Comparison of ENCODE assay signal across 19 cellular contexts in the genomic region with DNA sequence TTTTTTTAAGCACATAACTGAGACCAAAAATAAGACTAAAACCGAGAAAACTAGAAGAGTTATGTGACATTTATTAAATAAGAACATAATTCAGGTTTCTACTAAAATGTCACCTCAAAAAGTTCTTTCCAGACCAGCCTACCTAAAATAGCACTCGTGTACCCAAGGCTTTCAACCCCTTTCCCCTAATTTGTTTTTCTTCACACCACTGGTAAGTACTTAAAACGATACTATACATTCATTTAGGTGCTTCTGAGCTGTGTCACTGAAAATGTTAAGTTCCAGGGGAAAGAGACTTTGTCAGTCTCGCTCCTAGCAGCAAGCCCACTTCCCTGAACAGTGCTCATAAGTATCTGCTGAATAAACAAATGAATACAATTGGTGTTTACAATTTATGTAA. TPM values are rescaled to one million over a fixed set of nuclear protein-coding genes. Genes with fewer than 3 reads are reported as not detected.
DNase-seq lines count a peak whose midpoint lies in the region; ATAC-seq lines count a peak whose summit lies in the region.
"Had no signal": no experiment of that assay in that cellular context is flagged by ENCODE, and none has a peak within 500 bp of the region (broad histone marks: within the 10 kb centered on the region; RNA-seq: fewer than 3 reads in every experiment).

No MANE protein-coding gene starts in this region.

- H4K5ac ChIP-seq in mesendoderm (ENCODE audit: low read length) = no peak overlapping the region

- ATAC-seq in GM21529 (IDR thresholded peaks at IDR 0.05; ENCODE audit: unreplicated experiment) = peak; percentile 62
- ATAC-seq: lower lobe of right lung; naive thymus-derived CD4-positive, alpha-beta T cell had no signal

- no CpG with 5 or more reads among the region's 4 CpGs for WGBS in mesendoderm (ENCODE audit: extremely low coverage, insufficient coverage, low lambda C conversion rate)

- H2AK5ac ChIP-seq in mesendoderm (ENCODE audit: low read length) = no peak overlapping the region

- H3K56ac ChIP-seq in mesendoderm (ENCODE audit: low read length) = no peak overlapping the region

- no peaks in the 10 kb centered on the region for H3K9me3 Mint-ChIP-seq in activated T-helper 2 cell treated with anti-CD3 and anti-CD28 coated beads, Interferon-gamma antibody, Interleukin-2, Interleukin-4, amounts not matched to agents 10 μg/mL and 5 μg/mL and 100 μg/mL, durations not matched to agents 14 hours and 24 hours and 36 hours
- H3K9me3 Mint-ChIP-seq: naive thymus-derived CD4-positive, alpha-beta T cell had no signal

- H3K23ac ChIP-seq in mesendoderm (ENCODE audit: low read length) = no peak overlapping the region

- peaks cover 13% of the 10 kb centered on the region for H3K4me1 Mint-ChIP-seq in activated T-helper 2 cell treated with anti-CD3 and anti-CD28 coated beads, Interferon-gamma antibody, Interleukin-2, Interleukin-4, amounts not matched to agents 10 μg/mL and 5 μg/mL and 100 μg/mL, durations not matched to agents 14 hours and 24 hours and 36 hours (ENCODE audit: low read depth)

- peaks cover 4% of the 10 kb centered on the region for H3K36me3 ChIP-seq in mesendoderm (ENCODE audit: control insufficient read depth, insufficient read depth, low read length)

- H2BK120ac ChIP-seq in mesendoderm (ENCODE audit: low read depth, low read length) = no peak overlapping the region

- no peak overlapping the region for H2BK5ac ChIP-seq in mesendoderm (ENCODE audit: low read length)

- H3K27ac ChIP-seq in mesendoderm (ENCODE audit: low read depth, low read length) = no peak overlapping the region
- H3K27ac ChIP-seq: adrenal gland, lower lobe of right lung, thyroid gland had no signal

- H3K4me2 ChIP-seq in mesendoderm (ENCODE audit: low read length) = no peak overlapping the region

- H3K79me2 ChIP-seq in mesendoderm (ENCODE audit: control insufficient read depth, insufficient read depth, low read length) = no peaks in the 10 kb centered on the region

- H3K36me3 Mint-ChIP-seq in activated T-helper 2 cell treated with anti-CD3 and anti-CD28 coated beads, Interferon-gamma antibody, Interleukin-2, Interleukin-4, amounts not matched to agents 10 μg/mL and 5 μg/mL and 100 μg/mL, durations not matched to agents 14 hours and 24 hours and 36 hours (ENCODE audit: low read depth) = peaks cover 47% of the 10 kb centered on the region

- H3K27ac Mint-ChIP-seq in activated T-helper 2 cell treated with anti-CD3 and anti-CD28 coated beads, Interferon-gamma antibody, Interleukin-2, Interleukin-4, amounts not matched to agents 10 μg/mL and 5 μg/mL and 100 μg/mL, durations not matched to agents 14 hours and 24 hours and 36 hours = peak overlapping the region; percentile 18
- H3K27ac Mint-ChIP-seq: naive thymus-derived CD4-positive, alpha-beta T cell had no signal

- no peak overlapping the region for H3K9ac ChIP-seq in mesendoderm (ENCODE audit: low read length)

- no peak overlapping the region for H4K8ac ChIP-seq in mesendoderm (ENCODE audit: low read depth, low read length)

- no peaks in the 10 kb centered on the region for H3K27me3 Mint-ChIP-seq in activated T-helper 2 cell treated with anti-CD3 and anti-CD28 coated beads, Interferon-gamma antibody, Interleukin-2, Interleukin-4, amounts not matched to agents 10 μg/mL and 5 μg/mL and 100 μg/mL, durations not matched to agents 14 hours and 24 hours and 36 hours (ENCODE audit: low read depth)
- H3K27me3 Mint-ChIP-seq: naive thymus-derived CD4-positive, alpha-beta T cell had no signal

- intact Hi-C loops in activated T-helper 2 cell treated with anti-CD3 and anti-CD28 coated beads, Interferon-gamma antibody, Interleukin-2, Interleukin-4, amounts not matched to agents 10 μg/mL and 5 μg/mL and 100 μg/mL, durations not matched to agents 14 hours and 24 hours and 36 hours (cut with micrococcal nuclease) = loop anchor here (10.0 kb wide), 1 partner anchor 1258 kb away; a partner anchor contains a TSS

- no peaks in the 10 kb centered on the region for H3K4me1 ChIP-seq in mesendoderm (ENCODE audit: control insufficient read depth, low read depth, low read length)
- H3K4me1 ChIP-seq: HAP-1 had no signal

- H2BK15ac ChIP-seq in mesendoderm (replicated peaks; ENCODE audit: low read depth) = no peak overlapping the region

- H3K79me1 ChIP-seq in mesendoderm (ENCODE audit: low read length) = peaks cover 3% of the 10 kb centered on the region

- no peaks in the 10 kb centered on the region for H3K27me3 ChIP-seq in mesendoderm (ENCODE audit: insufficient read depth, low read length, poor library complexity)
- H3K27me3 ChIP-seq: adrenal gland, thyroid gland had no signal

- H3K18ac ChIP-seq in mesendoderm (ENCODE audit: low read length) = no peak overlapping the region

- H3K4me3 ChIP-seq in mesendoderm (ENCODE audit: low read length) = no peak overlapping the region
- H3K4me3 ChIP-seq: adrenal gland, HAP-1, lower lobe of right lung, thyroid gland had no signal

- peak; percentile 14 for DNase-seq in stimulated activated CD4-positive, alpha-beta T cell treated with anti-CD3 and anti-CD28 coated beads, Interleukin-15, amount 100 ng/mL, for 24 hours
- DNase-seq in stimulated activated CD4-positive, alpha-beta T cell treated with anti-CD3 and anti-CD28 coated beads, Interleukin-2, amount 100 ng/mL, for 24 hours = no peak
- DNase-seq in activated T-helper 2 cell treated with anti-CD3 and anti-CD28 coated beads, Interferon-gamma antibody, Interleukin-2, Interleukin-4, amounts not matched to agents 10 μg/mL and 5 μg/mL and 100 μg/mL, durations not matched to agents 14 hours and 24 hours and 36 hours (ENCODE audit: low spot score) = no peak
- DNase-seq in mesendoderm (no peak), dedifferentiated amniotic fluid mesenchymal stem cell (ENCODE audit: extremely low spot score) (no peak), NCI-H2081 (lab: John Stamatoyannopoulos, UW) (no peak)
- DNase-seq: adrenal gland; AML-193; Calu3; effector CD4-positive, alpha-beta T cell; lower lobe of right lung; naive thymus-derived CD4-positive, alpha-beta T cell; NCI-H1436; NCI-H2227 treated with DMSO at 0.1 percent for 48 hours; posterior cingulate gyrus; stimulated activated CD4-positive, alpha-beta T cell treated with anti-CD3 and anti-CD28 coated beads, Interleukin-4, amount 100 ng/mL, for 24 hours; thyroid gland had no signal

- no peak overlapping the region for H3K4me3 Mint-ChIP-seq in activated T-helper 2 cell treated with anti-CD3 and anti-CD28 coated beads, Interferon-gamma antibody, Interleukin-2, Interleukin-4, amounts not matched to agents 10 μg/mL and 5 μg/mL and 100 μg/mL, durations not matched to agents 14 hours and 24 hours and 36 hours (ENCODE audit: low read depth)
- H3K4me3 Mint-ChIP-seq: naive thymus-derived CD4-positive, alpha-beta T cell had no signal

- no peak overlapping the region for H3K4ac ChIP-seq in mesendoderm (ENCODE audit: low read depth, low read length)

RNA-seq across cellular contexts. Expression of a gene that starts 6.8 kb away (rescaled TPM):
- 13.3 and 14.2 TPM in 2 replicates for total RNA-seq in activated T-helper 2 cell treated with anti-CD3 and anti-CD28 coated beads, Interferon-gamma antibody, Interleukin-2, Interleukin-4, amounts not matched to agents 10 μg/mL and 5 μg/mL and 100 μg/mL, durations not matched to agents 14 hours and 24 hours and 36 hours
- 12.3 TPM for polyA plus RNA-seq in mesendoderm (2013, experiment 1 of 2)
- 12.5 TPM for polyA plus RNA-seq in mesendoderm (2013, experiment 2 of 2)

RNA-seq across cellular contexts. Expression of a gene that starts 20.4 kb away (rescaled TPM):
- total RNA-seq in activated T-helper 2 cell treated with anti-CD3 and anti-CD28 coated beads, Interferon-gamma antibody, Interleukin-2, Interleukin-4, amounts not matched to agents 10 μg/mL and 5 μg/mL and 100 μg/mL, durations not matched to agents 14 hours and 24 hours and 36 hours = 31.7 and 34.9 TPM in 2 replicates
- polyA plus RNA-seq in mesendoderm (2013, experiment 1 of 2) = 47.2 TPM
- 50.5 TPM for polyA plus RNA-seq in mesendoderm (2013, experiment 2 of 2)

RNA-seq across cellular contexts. Expression of a gene that starts 28.6 kb away (rescaled TPM):
- total RNA-seq in activated T-helper 2 cell treated with anti-CD3 and anti-CD28 coated beads, Interferon-gamma antibody, Interleukin-2, Interleukin-4, amounts not matched to agents 10 μg/mL and 5 μg/mL and 100 μg/mL, durations not matched to agents 14 hours and 24 hours and 36 hours = not detected in 2 replicates
- not detected for polyA plus RNA-seq in mesendoderm (2013, experiment 1 of 2)
- polyA plus RNA-seq in mesendoderm (2013, experiment 2 of 2) = not detected
- total RNA-seq: adrenal gland; Calu3; lower lobe of right lung; naive thymus-derived CD4-positive, alpha-beta T cell; thyroid gland had no signal
- polyA plus RNA-seq: adrenal gland; naive thymus-derived CD4-positive, alpha-beta T cell had no signal
